ENCODE assay signal across 8 cellular contexts in genomic region chr2:159712194-159712928, GRCh38. TPM values are rescaled to one million over a fixed set of nuclear protein-coding genes. Genes with fewer than 3 reads are reported as not detected.
DNase-seq lines count a peak whose midpoint lies in the region; ATAC-seq, FAIRE-seq and TF ChIP-seq lines count a peak whose summit lies in the region.

MARCHF7 (plus strand) TSS chr2:159712506; CDS start chr2:159729023, 16,517 bp downstream.

- H3K27me3 ChIP-seq in psoas muscle (ENCODE audit: insufficient read depth in 3 of 3, low read length in 2 of 3), result no peaks in the 10 kb centered on the region

- in situ Hi-C loops in GM13977 (cut with MboI; ENCODE audit: low pct_unique_long_range_greater_than_20kb, low sequenced_read_pairs, unreplicated experiment), result no loop called here

- peaks cover 39% of the 10 kb centered on the region for H3K4me1 ChIP-seq in psoas muscle

- peak; percentile 76 for TF ChIP-seq CTCF in GM13977 (IDR thresholded peaks at IDR 0.05; ENCODE audit: extremely low read depth, insufficient read depth, missing control alignments)
- peak; percentile 57 for TF ChIP-seq CTCF in psoas muscle (IDR thresholded peaks at IDR 0.05)

- intact Hi-C loops in T-helper 1 cell treated with Interleukin-12 subunit alpha and Interleukin-12 subunit beta and Interleukin-4 antibody, amounts not matched to agents 30 ng/mL and 1 ng/mL, for 36 hours (cut with micrococcal nuclease), result loop anchor here (1.0 to 10.0 kb wide), 14 partner anchors 96 to 1836 kb away; partner anchors contain the start of genes ACVR1, BAZ2B, CCDC148 and LY75
- intact Hi-C loops in left ventricle myocardium superior (cut with micrococcal nuclease), result no loop called here
- intact Hi-C loops in psoas muscle (cut with DNase I), result loop anchor here (1.0 to 5.0 kb wide), 3 partner anchors 96 to 430 kb away; partner anchors contain the start of gene BAZ2B (in 1 of the 2)

- 0 to 1% (median 0%) methylated on average over 51 to 68 of the region's 68 CpGs for WGBS in psoas muscle, 3 donors

- H3K36me3 ChIP-seq in psoas muscle (ENCODE audit: insufficient read depth in 1 of 2, low read depth in 1 of 2), result peaks cover 0 to 22% of the 10 kb centered on the region in 2 donors

- no peaks in the 10 kb centered on the region for H3K9me3 ChIP-seq in psoas muscle

- H3K4me3 ChIP-seq in psoas muscle, result peak within 1 kb of the TSS; percentile 87

- peak within 1 kb of the TSS; percentile 98 for H3K27ac ChIP-seq in psoas muscle

- peak; percentile 90 for FAIRE-seq in urothelium cell line (lab: Jason Lieb, UNC)

- ATAC-seq in HG02884 (IDR thresholded peaks at IDR 0.05; ENCODE audit: unreplicated experiment) (peak; percentile 84), left ventricle myocardium superior (peak; percentile 99), psoas muscle (peak; percentile 96 to 97 (median 96))

- peak; percentile 98 for DNase-seq in GM13977 (ENCODE audit: low spot score)
- DNase-seq in NCI-H146 treated with DMSO at 0.1 percent for 48 hours (lab: John Stamatoyannopoulos, UW; ENCODE audit: unreplicated experiment), result peak; percentile 83
- DNase-seq in amniotic stem cell (lab: John Stamatoyannopoulos, UW), result peak; percentile 93
- peak; percentile 97 for DNase-seq in left ventricle myocardium superior
- DNase-seq in psoas muscle, result peak; percentile 98 to 99
- DNase-seq in urothelium cell line (ENCODE audit: low spot score), result peak; percentile 97

RNA-seq across cellular contexts. Expression of gene MARCHF7, which starts in this region (rescaled TPM):
- 86.2 and 89.7 TPM in 2 replicates for total RNA-seq in T-helper 1 cell treated with Interleukin-12 subunit alpha and Interleukin-12 subunit beta and Interleukin-4 antibody, amounts not matched to agents 30 ng/mL and 1 ng/mL, for 36 hours
- total RNA-seq in left ventricle myocardium superior (85.2 TPM), psoas muscle (100 to 1,000 TPM in 1 of 4 donors, 10 to 100 TPM in 3; 72.6 to 104 (median 89.0) TPM)
- polyA plus RNA-seq in psoas muscle, result 10 to 100 TPM; 51.2 to 97.7 (median 58.6) TPM

Comparison
In these comparisons a context has a peak if more than half of its experiments do, and no peak if none do; other contexts are left out.
1. Peak in every context shown above with its lines: DNase-seq, ATAC-seq, H3K4me3 ChIP-seq and H3K27ac ChIP-seq.